In genomic region chr6:121780325-121781313, GRCh38 we compare ENCODE assay signal across 11 cellular contexts.
DNase-seq lines count a peak whose midpoint lies in the region; ATAC-seq, FAIRE-seq and TF ChIP-seq lines count a peak whose summit lies in the region.
"Had no signal": no experiment of that assay in that cellular context is flagged by ENCODE, and none has a peak within 500 bp of the region (broad histone marks: within the 10 kb centered on the region; RNA-seq: fewer than 3 reads in every experiment).

No MANE protein-coding gene starts in this region.

- intact Hi-C loops in right lobe of liver (cut with DNase I) (no loop called here), HepG2 (cut with micrococcal nuclease; ENCODE audit: unreplicated experiment) (no loop called here), mammary epithelial cell (cut with micrococcal nuclease) (loop anchor here (5.0 kb wide), 1 partner anchor 343 kb away; the partner anchor contains the start of gene GJA1), lower leg skin (cut with DNase I; ENCODE audit: low total_unique reads) (loop anchor here (10.0 kb wide), 1 partner anchor 346 kb away; the partner anchor contains the start of gene GJA1)

- CTCF ChIA-PET in HepG2 (lab: Yijun Ruan, JAX; ENCODE audit: low intra/inter-chr PET ratio, low total read pairs) (no interaction called here), mammary epithelial cell (lab: Charles Lee; ENCODE audit: low non-redundant PET) (interaction anchor here (0.6 kb wide), 1 partner anchor 241 kb away, joined by 4 read pairs; no protein-coding TSS in a partner anchor)

- H3K27me3 ChIP-seq in right lobe of liver, result no peaks in the 10 kb centered on the region
- H3K27me3 ChIP-seq in HepG2 (ENCODE audit: control insufficient read depth in 1 of 2, insufficient read depth in 2 of 2, low read length in 2 of 2), result no peaks in the 10 kb centered on the region
- no peaks in the 10 kb centered on the region for H3K27me3 ChIP-seq in mammary epithelial cell (ENCODE audit: insufficient read depth, low read length)

- POLR2A ChIA-PET in HepG2 (lab: Yijun Ruan, JAX), result no interaction called here

- ATAC-seq in right lobe of liver (peak in 3 of 4 donors; percentile 28 to 65 (median 51)), HepG2 (no peak)

- H3K27ac ChIP-seq in right lobe of liver, result no peak overlapping the region
- H3K27ac ChIP-seq in HepG2 (ENCODE audit: extremely low read length, insufficient read depth, low read length), result no peak overlapping the region
- peak overlapping the region; percentile 74 for H3K27ac ChIP-seq in mammary epithelial cell (ENCODE audit: insufficient read depth, low read depth, low read length)

- H2AFZ ChIP-seq in HepG2 (ENCODE audit: low read length), result no peak overlapping the region
- peak overlapping the region; percentile 45 for H2AFZ ChIP-seq in mammary epithelial cell (ENCODE audit: low read depth, low read length)

- H3K79me2 ChIP-seq in HepG2 (ENCODE audit: insufficient read depth, low read length) (no peaks in the 10 kb centered on the region), mammary epithelial cell (ENCODE audit: insufficient read depth, low read length) (no peaks in the 10 kb centered on the region)

- DNase-seq in right lobe of liver (peak in 2 of 3 donors; percentile 22 to 55), HepG2 (ENCODE audit: low spot score) (no peak), mammary epithelial cell (peak; percentile 89), lower leg skin (ENCODE audit: low spot score in 2 of 2) (peak; percentile 90 to 96), NCI-H2029 treated with DMSO at 0.1 percent for 48 hours (lab: John Stamatoyannopoulos, UW) (no peak), midbrain (lab: John Stamatoyannopoulos, UW) (no peak), endothelial cell (ENCODE audit: low spot score) (no peak), RKO (ENCODE audit: low spot score) (no peak)
- DNase-seq: Calu3 had no signal

- H3K36me3 ChIP-seq in right lobe of liver, result no peaks in the 10 kb centered on the region
- H3K36me3 ChIP-seq in HepG2 (replicated peaks in 1 of 2; ENCODE audit: control insufficient read depth in 1 of 2, insufficient read depth in 2 of 2, low read length in 2 of 2), result no peaks in the 10 kb centered on the region
- H3K36me3 ChIP-seq in mammary epithelial cell (ENCODE audit: insufficient read depth, low read length), result no peaks in the 10 kb centered on the region

- no peak for FAIRE-seq in HepG2 (lab: Jason Lieb, UNC)
- FAIRE-seq: endometrium, TTC549 had no signal

- no peaks in the 10 kb centered on the region for H3K4me1 Mint-ChIP-seq in endothelial cell (ENCODE audit: unreplicated experiment)

- no peaks in the 10 kb centered on the region for H3K4me1 ChIP-seq in right lobe of liver
- no peaks in the 10 kb centered on the region for H3K4me1 ChIP-seq in HepG2 (ENCODE audit: insufficient read depth, low read length)
- peaks cover 20% of the 10 kb centered on the region for H3K4me1 ChIP-seq in mammary epithelial cell (ENCODE audit: insufficient read depth, low read length)

- TF ChIP-seq RAD21 in HepG2 (CRISPR knock-in tag; IDR thresholded peaks at IDR 0.05), result no peak

- no peaks in the 10 kb centered on the region for H4K20me1 ChIP-seq in HepG2 (ENCODE audit: insufficient read depth, low read length)
- H4K20me1 ChIP-seq in mammary epithelial cell (ENCODE audit: insufficient read depth, low read length), result no peaks in the 10 kb centered on the region

- TF ChIP-seq CTCF in right lobe of liver (IDR thresholded peaks at IDR 0.05) (no peak), HepG2 (CRISPR knock-in tag; IDR thresholded peaks at IDR 0.05) (no peak), mammary epithelial cell (conservative IDR thresholded peaks at IDR 0.05 in 1 of 2, IDR thresholded peaks at IDR 0.05 in 1 of 2; ENCODE audit: extremely low read depth in 1 of 2, insufficient read depth in 1 of 2, low read depth in 1 of 2, low read length in 2 of 2) (no peak), lower leg skin (IDR thresholded peaks at IDR 0.05) (no peak), endothelial cell (IDR thresholded peaks at IDR 0.05; ENCODE audit: unreplicated experiment) (no peak)

- no peaks in the 10 kb centered on the region for H3K27me3 Mint-ChIP-seq in endothelial cell (ENCODE audit: unreplicated experiment)

- WGBS in right lobe of liver (ENCODE audit: insufficient coverage, low coverage, low lambda C conversion rate, missing lambda C conversion rate), result 48% methylated on average over 2 of the region's 3 CpGs
- WGBS in HepG2 (ENCODE audit: low lambda C conversion rate), result 8% methylated on average over 3 of the region's 3 CpGs
- 0% methylated on average over 3 of the region's 3 CpGs for WGBS in mammary epithelial cell (ENCODE audit: low coverage, missing lambda C conversion rate)
- WGBS in lower leg skin, 2 donors, result 27 to 29% methylated on average over 3 of the region's 3 CpGs

- BruUV-seq in HepG2 (replicated peaks; lab: Mats Ljungman, UMichigan) (no TSS peak), mammary epithelial cell (replicated peaks; lab: Mats Ljungman, UMichigan) (TSS peak; percentile 59)

- no peaks in the 10 kb centered on the region for H3K36me3 Mint-ChIP-seq in endothelial cell (ENCODE audit: low read depth, unreplicated experiment)

- TF ChIP-seq POLR2A in right lobe of liver (IDR thresholded peaks at IDR 0.05), result no peak
- TF ChIP-seq POLR2A in HepG2 (IDR thresholded peaks at IDR 0.05; ENCODE audit: insufficient read depth in 1 of 2, low read depth in 2 of 2, low read length in 2 of 2), result no peak
- TF ChIP-seq POLR2A in lower leg skin (IDR thresholded peaks at IDR 0.05), result no peak

- H3K27ac Mint-ChIP-seq in endothelial cell (ENCODE audit: unreplicated experiment), result no peak overlapping the region

- H3K4me3 ChIP-seq in right lobe of liver (no peak overlapping the region), HepG2 (replicated peaks in 1 of 3; ENCODE audit: insufficient read depth in 1 of 3, low read depth in 2 of 3, low read length in 3 of 3) (no peak overlapping the region), mammary epithelial cell (replicated peaks in 1 of 3; ENCODE audit: insufficient read depth in 1 of 3, low read depth in 2 of 3, low read length in 3 of 3) (no peak overlapping the region), lower leg skin (ENCODE audit: low read depth, poor library complexity, severe bottlenecking) (no peak overlapping the region)

- no peak overlapping the region for H3K9ac ChIP-seq in HepG2 (ENCODE audit: insufficient read depth, low read depth, low read length)
- H3K9ac ChIP-seq in mammary epithelial cell (ENCODE audit: insufficient read depth, low read length), result peak overlapping the region; percentile 27

- H3K9me3 ChIP-seq in right lobe of liver (no peaks in the 10 kb centered on the region), HepG2 (ENCODE audit: low read length) (no peaks in the 10 kb centered on the region), mammary epithelial cell (replicated peaks; ENCODE audit: insufficient read depth, low read length) (peaks cover 3% of the 10 kb centered on the region)

- H3K4me3 Mint-ChIP-seq in endothelial cell (ENCODE audit: unreplicated experiment), result no peak overlapping the region

- dilution Hi-C loops in mammary epithelial cell (cut with HindIII; ENCODE audit: low sequenced_read_pairs), result no loop called here

- no peak for TF ChIP-seq EP300 in HepG2 (IDR thresholded peaks at IDR 0.05; ENCODE audit: low read depth in 2 of 2, low read length in 2 of 2)
- no peak for TF ChIP-seq EP300 in HepG2 (CRISPR knock-in tag; IDR thresholded peaks at IDR 0.05; ENCODE audit: borderline replicate concordance)

- H3K4me2 ChIP-seq in HepG2 (ENCODE audit: low read depth, low read length) (no peak overlapping the region), mammary epithelial cell (ENCODE audit: insufficient read depth, low read depth, low read length) (peak overlapping the region; percentile 38)

- no peaks in the 10 kb centered on the region for H3K9me3 Mint-ChIP-seq in endothelial cell (ENCODE audit: unreplicated experiment)

- in situ Hi-C loops in HepG2 (cut with HindIII; ENCODE audit: extremely low pct_ligation_motif_present, low pct_unique_long_range_greater_than_20kb), result no loop called here
- in situ Hi-C loops in mammary epithelial cell (cut with MboI; ENCODE audit: low sequenced_read_pairs in 2 of 2), result no loop called here

TF ChIP-seq in HepG2, 621 proteins besides CTCF, POLR2A, EP300 and RAD21 (continues in another document):
- TF ChIP-seq ZNF782 (CRISPR knock-in tag; IDR thresholded peaks at IDR 0.05; ENCODE audit: borderline replicate concordance) (no peak), SMAD9 (CRISPR knock-in tag; IDR thresholded peaks at IDR 0.05) (no peak), ZNF670 (CRISPR knock-in tag; IDR thresholded peaks at IDR 0.05; ENCODE audit: borderline replicate concordance) (no peak), ZBTB37 (CRISPR knock-in tag; IDR thresholded peaks at IDR 0.05) (no peak), NFIB (CRISPR knock-in tag; IDR thresholded peaks at IDR 0.05; ENCODE audit: borderline replicate concordance) (no peak), MED1 (CRISPR knock-in tag; IDR thresholded peaks at IDR 0.05) (no peak), ZBTB39 (CRISPR knock-in tag; IDR thresholded peaks at IDR 0.05) (no peak), ZFX (CRISPR knock-in tag; IDR thresholded peaks at IDR 0.05; ENCODE audit: low read depth) (no peak), SALL1 (CRISPR knock-in tag; IDR thresholded peaks at IDR 0.05) (no peak)

Comparison
In these comparisons a context has a peak if more than half of its experiments do, and no peak if none do; other contexts are left out.
1. DNase-seq: peak in right lobe of liver (2 of 3), mammary epithelial cell (single experiment) and lower leg skin (2 of 2); none in HepG2 (single experiment), NCI-H2029 treated with DMSO at 0.1 percent for 48 hours (single experiment), midbrain (single experiment), endothelial cell (single experiment) and RKO (single experiment).
2. intact Hi-C loops: an anchor here in mammary epithelial cell (5.0 kb wide) and lower leg skin (10.0 kb wide); none called in right lobe of liver and HepG2.